17 cellular contexts compared by ENCODE assay signal in the genomic region with DNA sequence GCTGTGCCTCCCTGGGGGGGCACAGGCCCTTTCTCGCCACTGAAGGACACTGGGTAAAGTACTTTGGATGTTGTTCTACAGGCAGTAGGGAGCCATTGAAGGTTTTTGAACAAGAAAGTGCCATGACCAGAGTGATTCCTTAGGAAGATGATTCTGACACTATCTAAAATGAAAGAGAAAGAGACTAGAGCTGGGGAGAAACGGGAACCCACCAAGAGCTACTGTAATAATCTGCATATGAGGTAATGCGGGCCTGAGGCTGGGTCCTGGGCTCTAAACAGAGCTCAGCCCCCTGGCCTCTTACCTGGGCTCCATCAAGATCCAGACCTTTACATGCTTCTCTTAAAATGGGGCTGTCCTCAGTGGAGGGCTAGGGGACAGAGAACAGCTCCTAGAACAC. TPM values are rescaled to one million over a fixed set of nuclear protein-coding genes. Genes with fewer than 3 reads are reported as not detected.
DNase-seq lines count a peak whose midpoint lies in the region; ATAC-seq and TF ChIP-seq lines count a peak whose summit lies in the region.
"Had no signal": no experiment of that assay in that cellular context is flagged by ENCODE, and none has a peak within 500 bp of the region (broad histone marks: within the 10 kb centered on the region; RNA-seq: fewer than 3 reads in every experiment).

No MANE protein-coding gene starts in this region.

- H3K9me3 ChIP-seq in T-helper 17 cell (ENCODE audit: control insufficient read depth, low read length, poor library complexity, severe bottlenecking) (no peaks in the 10 kb centered on the region), lower lobe of right lung (no peaks in the 10 kb centered on the region)
- H3K9me3 ChIP-seq: A549, BE2C, Caco-2 had no signal

- H3K27ac Mint-ChIP-seq in T-helper 17 cell: peak overlapping the region; percentile 27
- H3K27ac Mint-ChIP-seq in stimulated activated effector memory CD8-positive, alpha-beta T cell treated with anti-CD3 and anti-CD28 coated beads, Interleukin-12 subunit alpha, Interleukin-12 subunit beta, amount 100 ng/mL, for 72 hours: peak overlapping the region; percentile 59
- no peak overlapping the region for H3K27ac Mint-ChIP-seq in endothelial cell (ENCODE audit: unreplicated experiment)
- H3K27ac Mint-ChIP-seq: CD8-positive, alpha-beta T cell; H9 had no signal

- peak; percentile 48 for ATAC-seq in GM18867 (IDR thresholded peaks at IDR 0.05; ENCODE audit: unreplicated experiment)
- no peak for ATAC-seq in T-helper 17 cell
- peak; percentile 31 for ATAC-seq in lower lobe of right lung
- no peak for ATAC-seq in stimulated activated effector memory CD8-positive, alpha-beta T cell treated with anti-CD3 and anti-CD28 coated beads, Interleukin-12 subunit alpha, Interleukin-12 subunit beta, amount 100 ng/mL, for 72 hours
- no peak for ATAC-seq in stimulated activated naive CD8-positive, alpha-beta T cell treated with anti-CD3 and anti-CD28 coated beads, Interleukin-15, Interleukin-2, amounts not matched to agents 100 U/mL and 50 U/mL, for 24 hours
- ATAC-seq in HG02885 (IDR thresholded peaks at IDR 0.05; ENCODE audit: poor library complexity, unreplicated experiment): no peak
- ATAC-seq: A549; CD8-positive, alpha-beta T cell had no signal

- no peaks in the 10 kb centered on the region for H3K36me3 ChIP-seq in lower lobe of right lung
- H3K36me3 ChIP-seq: BE2C had no signal

- H3K27me3 Mint-ChIP-seq in T-helper 17 cell (no peaks in the 10 kb centered on the region), endothelial cell (ENCODE audit: unreplicated experiment) (peaks cover 2% of the 10 kb centered on the region)

- H3K36me3 Mint-ChIP-seq in T-helper 17 cell (ENCODE audit: low read depth) (no peaks in the 10 kb centered on the region), endothelial cell (ENCODE audit: low read depth, unreplicated experiment) (no peaks in the 10 kb centered on the region)
- no peaks in the 10 kb centered on the region for H3K36me3 Mint-ChIP-seq in stimulated activated effector memory CD8-positive, alpha-beta T cell treated with anti-CD3 and anti-CD28 coated beads, Interleukin-12 subunit alpha, Interleukin-12 subunit beta, amount 100 ng/mL, for 72 hours
- H3K36me3 Mint-ChIP-seq: CD8-positive, alpha-beta T cell had no signal

- H3K27me3 ChIP-seq in lower lobe of right lung (ENCODE audit: low read depth): no peaks in the 10 kb centered on the region
- H3K27me3 ChIP-seq: BE2C had no signal

- H3K4me1 Mint-ChIP-seq in T-helper 17 cell: peaks cover 5% of the 10 kb centered on the region
- no peaks in the 10 kb centered on the region for H3K4me1 Mint-ChIP-seq in stimulated activated effector memory CD8-positive, alpha-beta T cell treated with anti-CD3 and anti-CD28 coated beads, Interleukin-12 subunit alpha, Interleukin-12 subunit beta, amount 100 ng/mL, for 72 hours
- peaks cover 6% of the 10 kb centered on the region for H3K4me1 Mint-ChIP-seq in endothelial cell (ENCODE audit: unreplicated experiment)

- DNase-seq in T-helper 17 cell: no peak
- DNase-seq in lower lobe of right lung: no peak
- DNase-seq in stimulated activated effector memory CD8-positive, alpha-beta T cell treated with anti-CD3 and anti-CD28 coated beads, Interleukin-12 subunit alpha, Interleukin-12 subunit beta, amount 100 ng/mL, for 72 hours (ENCODE audit: low spot score in 2 of 2): no peak
- no peak for DNase-seq in T1000 (lab: John Stamatoyannopoulos, UW)
- DNase-seq in endothelial cell (ENCODE audit: low spot score): no peak
- no peak for DNase-seq in stimulated activated naive CD8-positive, alpha-beta T cell treated with anti-CD3 and anti-CD28 coated beads, Interleukin-15, Interleukin-2, amounts not matched to agents 100 U/mL and 50 U/mL, for 24 hours
- DNase-seq: BE2C; Caco-2; CD8-positive, alpha-beta T cell; GOT3; H9 had no signal

- H3K4me3 Mint-ChIP-seq in T-helper 17 cell (peak overlapping the region; percentile 21), endothelial cell (ENCODE audit: unreplicated experiment) (no peak overlapping the region)
- H3K4me3 Mint-ChIP-seq in stimulated activated effector memory CD8-positive, alpha-beta T cell treated with anti-CD3 and anti-CD28 coated beads, Interleukin-12 subunit alpha, Interleukin-12 subunit beta, amount 100 ng/mL, for 72 hours: no peak overlapping the region
- H3K4me3 Mint-ChIP-seq: CD8-positive, alpha-beta T cell; H9 had no signal

- H3K4me1 ChIP-seq in lower lobe of right lung: no peaks in the 10 kb centered on the region
- H3K4me1 ChIP-seq: A549, BE2C, Caco-2 had no signal

- intact Hi-C loops in lower lobe of right lung (cut with DNase I): no loop called here

- H3K4me3 ChIP-seq in lower lobe of right lung: no peak overlapping the region
- H3K4me3 ChIP-seq: A549 had no signal

- H3K27ac ChIP-seq in lower lobe of right lung: no peak overlapping the region
- H3K27ac ChIP-seq: A549, C4-2B had no signal

- H3K9me3 Mint-ChIP-seq in stimulated activated effector memory CD8-positive, alpha-beta T cell treated with anti-CD3 and anti-CD28 coated beads, Interleukin-12 subunit alpha, Interleukin-12 subunit beta, amount 100 ng/mL, for 72 hours: no peaks in the 10 kb centered on the region
- H3K9me3 Mint-ChIP-seq in endothelial cell (ENCODE audit: unreplicated experiment): no peaks in the 10 kb centered on the region
- H3K9me3 Mint-ChIP-seq: CD8-positive, alpha-beta T cell; H9 had no signal

- TF ChIP-seq CTCF in lower lobe of right lung (IDR thresholded peaks at IDR 0.05) (no peak), endothelial cell (IDR thresholded peaks at IDR 0.05; ENCODE audit: unreplicated experiment) (no peak)

RNA-seq across cellular contexts. Expression of a gene that starts 24.9 kb away (rescaled TPM):
- total RNA-seq in T-helper 17 cell (under 1 TPM; 0.18 to 0.20 TPM), lower lobe of right lung (not detected), endothelial cell (ENCODE audit: unreplicated experiment) (0.10 TPM)
- total RNA-seq: Caco-2, G401, H9, HT1080 had no signal

RNA-seq across cellular contexts. Expression of a gene that starts 50.0 kb away (rescaled TPM):
- total RNA-seq in T-helper 17 cell (10 to 100 TPM; 58.3 to 68.2 TPM), lower lobe of right lung (69.3 TPM), endothelial cell (ENCODE audit: unreplicated experiment) (184 TPM)

Comparison
In these comparisons a context has a peak if more than half of its experiments do, and no peak if none do; other contexts are left out.
1. ATAC-seq: peak in GM18867 (single experiment) and lower lobe of right lung (2 of 2); none in T-helper 17 cell (single experiment), stimulated activated effector memory CD8-positive, alpha-beta T cell treated with anti-CD3 and anti-CD28 coated beads, Interleukin-12 subunit alpha, Interleukin-12 subunit beta, amount 100 ng/mL, for 72 hours (single experiment), stimulated activated naive CD8-positive, alpha-beta T cell treated with anti-CD3 and anti-CD28 coated beads, Interleukin-15, Interleukin-2, amounts not matched to agents 100 U/mL and 50 U/mL, for 24 hours (single experiment) and HG02885 (single experiment).